ENCODE assay signal across 16 cellular contexts in the genomic region with DNA sequence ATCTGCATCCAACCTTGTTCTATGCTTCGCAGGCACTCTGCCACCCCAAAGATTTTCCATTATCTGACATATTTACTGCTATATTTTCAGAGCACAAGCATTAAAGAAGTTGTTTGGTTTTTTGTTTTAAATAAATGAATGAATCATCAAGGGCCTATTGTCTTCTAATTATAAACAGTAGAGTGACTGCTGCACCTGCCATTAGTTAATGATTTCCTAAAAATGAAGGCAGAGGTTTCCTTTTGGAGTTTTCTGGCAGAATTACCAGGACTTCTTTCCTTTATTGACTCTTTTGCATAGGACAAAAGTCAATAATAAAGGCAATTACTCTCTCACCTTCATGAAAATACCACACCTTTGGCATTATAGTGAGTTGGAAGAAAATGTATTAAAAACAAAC.
DNase-seq lines count a peak whose midpoint lies in the region; ATAC-seq and TF ChIP-seq lines count a peak whose summit lies in the region.
"Had no signal": no experiment of that assay in that cellular context is flagged by ENCODE, and none has a peak within 500 bp of the region (broad histone marks: within the 10 kb centered on the region; RNA-seq: fewer than 3 reads in every experiment).

No MANE protein-coding gene starts in this region.

- peaks cover 4% of the 10 kb centered on the region for H3K4me1 ChIP-seq in mucosa of descending colon (ENCODE audit: low read depth)

- ATAC-seq in mucosa of descending colon (peak; percentile 91), GM18498 (IDR thresholded peaks at IDR 0.05; ENCODE audit: unreplicated experiment) (no peak), GM18858 (IDR thresholded peaks at IDR 0.05; ENCODE audit: unreplicated experiment) (no peak)
- ATAC-seq: CD8-positive, alpha-beta T cell; GM12878 had no signal

- H3K27me3 Mint-ChIP-seq in HFFc6 (ENCODE audit: insufficient read depth), result no peaks in the 10 kb centered on the region

- H3K9me3 Mint-ChIP-seq in HFFc6, result peaks cover 25% of the 10 kb centered on the region

- no peak overlapping the region for H3K4me3 Mint-ChIP-seq in HFFc6
- H3K4me3 Mint-ChIP-seq: CD14-positive monocyte; CD8-positive, alpha-beta T cell; H9 had no signal

- H3K36me3 Mint-ChIP-seq in HFFc6 (ENCODE audit: low read depth), result peaks cover 36% of the 10 kb centered on the region
- H3K36me3 Mint-ChIP-seq: CD14-positive monocyte had no signal

- TF ChIP-seq CTCF in mucosa of descending colon (IDR thresholded peaks at IDR 0.05) (no peak), HFFc6 (IDR thresholded peaks at IDR 0.05) (no peak)

- H3K4me1 Mint-ChIP-seq in HFFc6 (ENCODE audit: low read depth), result peaks cover 11% of the 10 kb centered on the region
- H3K4me1 Mint-ChIP-seq: CD14-positive monocyte had no signal

- no peak overlapping the region for H3K4me3 ChIP-seq in mucosa of descending colon
- H3K4me3 ChIP-seq: GM12878 had no signal

- peaks cover 18% of the 10 kb centered on the region for H3K9me3 ChIP-seq in mucosa of descending colon

- peak; percentile 86 for DNase-seq in DMS53 (lab: John Stamatoyannopoulos, UW)
- DNase-seq in NCI-H774 (lab: John Stamatoyannopoulos, UW), result peak; percentile 36
- DNase-seq in mucosa of descending colon, result no peak
- DNase-seq in renal cortical epithelial cell (ENCODE audit: low read depth), result peak; percentile 33
- no peak for DNase-seq in SHP77 (lab: John Stamatoyannopoulos, UW)
- DNase-seq in HFFc6, result no peak
- DNase-seq: CD8-positive, alpha-beta T cell; DMS79; GOT3; H9; IMR-90; KBM-7 had no signal

- intact Hi-C loops in mucosa of descending colon (cut with DNase I, micrococcal nuclease), result no loop called here

- H3K27ac Mint-ChIP-seq in HFFc6, result no peak overlapping the region
- H3K27ac Mint-ChIP-seq: CD14-positive monocyte; CD8-positive, alpha-beta T cell; H9 had no signal

- no peaks in the 10 kb centered on the region for H3K36me3 ChIP-seq in mucosa of descending colon (ENCODE audit: low read depth)

Comparison
In these comparisons a context has a peak if more than half of its experiments do, and no peak if none do; other contexts are left out.
1. DNase-seq: peak in DMS53 (single experiment), NCI-H774 (single experiment) and renal cortical epithelial cell (single experiment); none in mucosa of descending colon (0 of 3), SHP77 (0 of 2) and HFFc6 (single experiment).